16 cellular contexts compared by ENCODE assay signal in genomic region chr12:47206450-47206830, GRCh38.
DNase-seq lines count a peak whose midpoint lies in the region; ATAC-seq and TF ChIP-seq lines count a peak whose summit lies in the region.
"Had no signal": no experiment of that assay in that cellular context is flagged by ENCODE, and none has a peak within 500 bp of the region (broad histone marks: within the 10 kb centered on the region; RNA-seq: fewer than 3 reads in every experiment).

No MANE protein-coding gene starts in this region.

- peaks cover 82% of the 10 kb centered on the region for H3K36me3 Mint-ChIP-seq in activated CD4-positive, alpha-beta T cell treated with anti-CD3 and anti-CD28 coated beads for 36 hours (ENCODE audit: low read depth)
- H3K36me3 Mint-ChIP-seq in activated naive CD8-positive, alpha-beta T cell treated with anti-CD3 and anti-CD28 coated beads, Interleukin-2, amount 10 ng/mL, durations not matched to agents 7 days and 5 days: peaks cover 47% of the 10 kb centered on the region
- H3K36me3 Mint-ChIP-seq in Calu3 (ENCODE audit: insufficient read depth, unreplicated experiment): no peaks in the 10 kb centered on the region
- H3K36me3 Mint-ChIP-seq: type B pancreatic cell had no signal

- 0 out of 2 replicates have a peak overlapping the region, but pooled peaks have one; percentile 5 for H3K4me3 ChIP-seq in MM.1S (ENCODE audit: low read length)
- H3K4me3 ChIP-seq in neutrophil (ENCODE audit: low read depth in 1 of 2, low read length in 1 of 2): peak overlapping the region in 1 of 2 experiments; percentile 23
- H3K4me3 ChIP-seq: body of pancreas, HAP-1 had no signal

- ATAC-seq in activated CD4-positive, alpha-beta T cell treated with anti-CD3 and anti-CD28 coated beads for 36 hours: peak; percentile 67
- no peak for ATAC-seq in activated naive CD8-positive, alpha-beta T cell treated with anti-CD3 and anti-CD28 coated beads, Interleukin-2, amount 10 ng/mL, durations not matched to agents 7 days and 5 days (ENCODE audit: low read depth)
- ATAC-seq in HG03457 (IDR thresholded peaks at IDR 0.05; ENCODE audit: unreplicated experiment): no peak
- ATAC-seq: body of pancreas had no signal

- no peak overlapping the region for H2AFZ ChIP-seq in MM.1S (ENCODE audit: low read length)

- TF ChIP-seq CTCF in MM.1S (IDR thresholded peaks at IDR 0.05; ENCODE audit: low read length) (no peak), neutrophil (IDR thresholded peaks at IDR 0.05) (no peak), Calu3 (IDR thresholded peaks at IDR 0.05; ENCODE audit: unreplicated experiment) (no peak)

- peak overlapping the region; percentile 54 for H3K4me3 Mint-ChIP-seq in activated CD4-positive, alpha-beta T cell treated with anti-CD3 and anti-CD28 coated beads for 36 hours
- H3K4me3 Mint-ChIP-seq in activated naive CD8-positive, alpha-beta T cell treated with anti-CD3 and anti-CD28 coated beads, Interleukin-2, amount 10 ng/mL, durations not matched to agents 7 days and 5 days: peak overlapping the region; percentile 87
- H3K4me3 Mint-ChIP-seq in Calu3 (ENCODE audit: low read depth, unreplicated experiment): no peak overlapping the region
- H3K4me3 Mint-ChIP-seq: type B pancreatic cell had no signal

- H3K27me3 Mint-ChIP-seq in activated CD4-positive, alpha-beta T cell treated with anti-CD3 and anti-CD28 coated beads for 36 hours: no peaks in the 10 kb centered on the region
- no peaks in the 10 kb centered on the region for H3K27me3 Mint-ChIP-seq in activated naive CD8-positive, alpha-beta T cell treated with anti-CD3 and anti-CD28 coated beads, Interleukin-2, amount 10 ng/mL, durations not matched to agents 7 days and 5 days
- no peaks in the 10 kb centered on the region for H3K27me3 Mint-ChIP-seq in Calu3 (ENCODE audit: unreplicated experiment)
- H3K27me3 Mint-ChIP-seq: type B pancreatic cell had no signal

- H3K27ac ChIP-seq in MM.1S (ENCODE audit: low read length): no peak overlapping the region; the same call in 1 of the 2 replicates
- H3K27ac ChIP-seq in neutrophil: peak overlapping the region; percentile 90
- H3K27ac ChIP-seq: VCaP had no signal

- POLR2A ChIA-PET in activated CD4-positive, alpha-beta T cell treated with anti-CD3 and anti-CD28 coated beads for 36 hours (lab: Charles Lee): interaction anchor here (0.9 to 1.9 kb wide), 3 partner anchors 13 to 100 kb away, joined by 3 to 7 read pairs (median 5); no protein-coding TSS in a partner anchor
- POLR2A ChIA-PET in activated naive CD8-positive, alpha-beta T cell treated with anti-CD3 and anti-CD28 coated beads, Interleukin-2, amount 10 ng/mL, durations not matched to agents 7 days and 5 days (lab: Charles Lee): interaction anchor here (1.0 to 14.2 kb wide), 9 partner anchors 12 to 191 kb away, joined by 3 to 258 read pairs (median 9); partner anchors contain the start of genes AMIGO2 and PCED1B

- no TSS peak for BruUV-seq in Calu3 (replicated peaks; lab: Mats Ljungman, UMichigan)

- CTCF ChIA-PET in activated CD4-positive, alpha-beta T cell treated with anti-CD3 and anti-CD28 coated beads for 36 hours (lab: Charles Lee): interaction anchor here (0.7 to 2.9 kb wide), 6 partner anchors 10 to 100 kb away, joined by 3 to 19 read pairs (median 5); no protein-coding TSS in a partner anchor
- CTCF ChIA-PET in Calu3 (lab: Charles Lee): no interaction called here

- no peaks in the 10 kb centered on the region for H3K9me2 ChIP-seq in MM.1S (replicated peaks; ENCODE audit: insufficient read depth, low read length)

- peak overlapping the region; percentile 92 for H3K27ac Mint-ChIP-seq in activated CD4-positive, alpha-beta T cell treated with anti-CD3 and anti-CD28 coated beads for 36 hours
- H3K27ac Mint-ChIP-seq in activated naive CD8-positive, alpha-beta T cell treated with anti-CD3 and anti-CD28 coated beads, Interleukin-2, amount 10 ng/mL, durations not matched to agents 7 days and 5 days: peak overlapping the region; percentile 88
- H3K27ac Mint-ChIP-seq in Calu3 (ENCODE audit: unreplicated experiment): no peak overlapping the region
- H3K27ac Mint-ChIP-seq: type B pancreatic cell had no signal

- intact Hi-C loops in activated CD4-positive, alpha-beta T cell treated with anti-CD3 and anti-CD28 coated beads for 36 hours (cut with DNase I, micrococcal nuclease): loop anchor here (1.0 to 2.0 kb wide), 2 partner anchors 14 to 128 kb away; partner anchors contain the start of genes AMIGO2 (in 1 of the 2) and PCED1B (in 1 of the 2)
- intact Hi-C loops in Calu3 (cut with micrococcal nuclease; ENCODE audit: unreplicated experiment): no loop called here

- H3K4me1 Mint-ChIP-seq in activated CD4-positive, alpha-beta T cell treated with anti-CD3 and anti-CD28 coated beads for 36 hours: peaks cover 77% of the 10 kb centered on the region
- H3K4me1 Mint-ChIP-seq in activated naive CD8-positive, alpha-beta T cell treated with anti-CD3 and anti-CD28 coated beads, Interleukin-2, amount 10 ng/mL, durations not matched to agents 7 days and 5 days: peaks cover 61% of the 10 kb centered on the region
- no peaks in the 10 kb centered on the region for H3K4me1 Mint-ChIP-seq in Calu3 (ENCODE audit: low read depth, unreplicated experiment)

- no peaks in the 10 kb centered on the region for H4K20me1 ChIP-seq in MM.1S (ENCODE audit: insufficient read depth, low read length)

- H3K4me1 ChIP-seq in MM.1S (ENCODE audit: low read length) (peaks cover 27% of the 10 kb centered on the region), neutrophil (ENCODE audit: control insufficient read depth in 1 of 2, insufficient read depth in 1 of 2, low read depth in 1 of 2, low read length in 1 of 2) (peaks cover 36 to 40% of the 10 kb centered on the region in 2 experiments)
- H3K4me1 ChIP-seq: HAP-1 had no signal

- no peaks in the 10 kb centered on the region for H3K27me3 ChIP-seq in MM.1S (replicated peaks; ENCODE audit: insufficient read depth, low read length)
- no peaks in the 10 kb centered on the region for H3K27me3 ChIP-seq in neutrophil
- H3K27me3 ChIP-seq: body of pancreas had no signal

- H3K36me3 ChIP-seq in MM.1S (replicated peaks; ENCODE audit: insufficient read depth, low read length) (no peaks in the 10 kb centered on the region), neutrophil (peaks cover 5% of the 10 kb centered on the region)
- H3K36me3 ChIP-seq: HAP-1 had no signal

- no peaks in the 10 kb centered on the region for H3K9me3 ChIP-seq in MM.1S (replicated peaks; ENCODE audit: insufficient read depth, low read length)
- H3K9me3 ChIP-seq in neutrophil: no peaks in the 10 kb centered on the region
- H3K9me3 ChIP-seq: body of pancreas, HAP-1 had no signal

- no peaks in the 10 kb centered on the region for H3K79me2 ChIP-seq in MM.1S (ENCODE audit: low read length)

- no peaks in the 10 kb centered on the region for H3K9me3 Mint-ChIP-seq in activated CD4-positive, alpha-beta T cell treated with anti-CD3 and anti-CD28 coated beads for 36 hours (ENCODE audit: low read depth)
- peaks cover 2% of the 10 kb centered on the region for H3K9me3 Mint-ChIP-seq in activated naive CD8-positive, alpha-beta T cell treated with anti-CD3 and anti-CD28 coated beads, Interleukin-2, amount 10 ng/mL, durations not matched to agents 7 days and 5 days
- peaks cover 2% of the 10 kb centered on the region for H3K9me3 Mint-ChIP-seq in Calu3 (ENCODE audit: low read depth, unreplicated experiment)

- no peak overlapping the region for H3K9ac ChIP-seq in MM.1S (ENCODE audit: low read length)

- peaks cover 21% of the 10 kb centered on the region for H3F3A ChIP-seq in MM.1S (ENCODE audit: insufficient read depth, low read length)

- DNase-seq in activated CD4-positive, alpha-beta T cell treated with anti-CD3 and anti-CD28 coated beads for 36 hours: peak; percentile 45
- DNase-seq in activated CD4-positive, alpha-beta T cell treated with anti-CD3 and anti-CD28 coated beads, Interleukin-2, amount 50 U/mL, for 48 hours: no peak
- DNase-seq in MM.1S (no peak), germinal center (ENCODE audit: low spot score) (no peak), Calu3 (no peak)
- no peak for DNase-seq in activated naive CD8-positive, alpha-beta T cell treated with anti-CD3 and anti-CD28 coated beads, Interleukin-2, amount 10 ng/mL, durations not matched to agents 7 days and 5 days
- DNase-seq: body of pancreas; effector CD4-positive, alpha-beta T cell; NCI-H1105 treated with DMSO at 0.1 percent for 48 hours; NCI-H2227 treated with DMSO at 0.1 percent for 48 hours; retina had no signal

- H3K4me2 ChIP-seq in MM.1S (ENCODE audit: low read depth, low read length): peak overlapping the region; percentile 55
